1 cellular context compared by ENCODE assay signal in genomic region chr4:58061967-58062366, GRCh38.
TF ChIP-seq lines count a peak whose summit lies in the region.

No MANE protein-coding gene starts in this region.

TF ChIP-seq in liver, 16 proteins besides CTCF, POLR2A, EP300 and RAD21 (continued from another document):
- TF ChIP-seq REST (IDR thresholded peaks at IDR 0.05) (no peak), FOXA2 (IDR thresholded peaks at IDR 0.05) (no peak), HNF4A (conservative IDR thresholded peaks at IDR 0.05) (no peak), RXRA (IDR thresholded peaks at IDR 0.05) (no peak), MAX (IDR thresholded peaks at IDR 0.05) (no peak), JUND (IDR thresholded peaks at IDR 0.05) (no peak), GABPA (IDR thresholded peaks at IDR 0.05 in 1 of 2, conservative IDR thresholded peaks at IDR 0.05 in 1 of 2) (no peak), FOXA1 (IDR thresholded peaks at IDR 0.05) (no peak), SP1 (IDR thresholded peaks at IDR 0.05) (no peak), NR2F2 (IDR thresholded peaks at IDR 0.05) (no peak), EGR1 (IDR thresholded peaks at IDR 0.05; ENCODE audit: low read depth in 2 of 2) (no peak), ATF3 (IDR thresholded peaks at IDR 0.05) (no peak)
